Comparison of ENCODE assay signal across 36 cellular contexts in the genomic region with DNA sequence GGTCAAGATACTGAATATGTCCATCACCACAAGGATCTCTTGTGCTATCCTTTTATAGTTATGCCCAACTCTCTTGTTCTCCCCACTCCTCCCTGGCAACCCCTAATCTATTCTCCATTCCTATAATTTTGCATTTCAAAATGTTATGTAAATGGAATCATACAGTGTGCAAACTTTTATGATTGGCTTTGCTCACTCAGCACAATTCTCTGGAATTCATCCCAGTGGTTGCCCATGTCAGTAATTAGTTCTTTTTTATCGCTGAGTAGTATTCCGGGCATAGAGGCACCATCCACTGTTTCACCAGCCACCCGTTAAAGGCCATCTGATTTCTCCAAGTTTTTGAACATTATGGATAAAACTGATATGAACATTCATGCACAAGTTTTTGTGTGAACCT. TPM values are rescaled to one million over a fixed set of nuclear protein-coding genes. Genes with fewer than 3 reads are reported as not detected.
"Had no signal": no experiment of that assay in that cellular context is flagged by ENCODE, and none has a peak within 500 bp of the region (broad histone marks: within the 10 kb centered on the region; RNA-seq: fewer than 3 reads in every experiment).

No MANE protein-coding gene starts in this region.

- FAIRE-seq: astrocyte, bronchial epithelial cell had no signal

- H3K27ac ChIP-seq: adrenal gland, ascending aorta, body of pancreas, brain microvascular endothelial cell, breast epithelium, cardiac muscle cell had no signal

- H3K9me3 ChIP-seq: adrenal gland, ascending aorta, body of pancreas, breast epithelium had no signal

- DNase-seq: activated effector memory CD4-positive, alpha-beta T cell treated with anti-CD3 and anti-CD28 coated beads, Interleukin-2, amount 50 U/mL, for 16 hours; activated effector memory CD4-positive, alpha-beta T cell treated with Interleukin-2 at 50 U/mL for 16 hours; activated gamma-delta T cell; activated gamma-delta T cell treated with Interleukin-2 at 50 U/mL for 16 hours; activated naive CD4-positive, alpha-beta T cell; activated naive CD4-positive, alpha-beta T cell treated with anti-CD3 and anti-CD28 coated beads for 36 hours; activated naive CD4-positive, alpha-beta T cell treated with anti-CD3 and anti-CD28 coated beads, Interleukin-2, amount 10 ng/mL, durations not matched to agents 7 days and 5 days; activated naive CD4-positive, alpha-beta T cell treated with anti-CD3 and anti-CD28 coated beads, Interleukin-2, amount 50 U/mL, for 16 hours; activated naive CD4-positive, alpha-beta T cell treated with Interleukin-2 at 50 U/mL for 16 hours; activated naive CD8-positive, alpha-beta T cell treated with anti-CD3 and anti-CD28 coated beads for 36 hours; activated naive CD8-positive, alpha-beta T cell treated with anti-CD3 and anti-CD28 coated beads, Interleukin-2, amount 10 ng/mL, durations not matched to agents 7 days and 5 days; activated naive CD8-positive, alpha-beta T cell treated with anti-CD3 and anti-CD28 coated beads, Interleukin-2, amount 50 U/mL, for 24 hours; activated T-cell treated with anti-CD3 and anti-CD28 coated beads, Interleukin-2, amount 50 U/mL, for 24 hours; activated T-cell treated with anti-CD3 and anti-CD28 coated beads, Interleukin-2, amount 50 U/mL, for 4 hours; activated T-cell treated with anti-CD3 and anti-CD28 coated beads, Interleukin-2, amount 50 U/mL, for 48 hours; activated T-cell treated with anti-CD3 and anti-CD28 coated beads, Interleukin-2, amount 50 U/mL, for 72 hours; adrenal gland; amniotic stem cell; amygdala; anterior cingulate cortex; aorta; body of pancreas; brain microvascular endothelial cell; caudate nucleus; central memory CD4-positive, alpha-beta T cell; cerebellar nuclear complex had no signal

- ATAC-seq: activated naive CD4-positive, alpha-beta T cell treated with anti-CD3 and anti-CD28 coated beads, Interleukin-2, amount 50 U/mL, for 72 hours; activated naive CD8-positive, alpha-beta T cell treated with anti-CD3 and anti-CD28 coated beads, Interleukin-2, amount 50 U/mL, for 24 hours; activated T-cell treated with anti-CD3 and anti-CD28 coated beads, Interleukin-2, amount 50 U/mL, for 4 hours; activated T-cell treated with anti-CD3 and anti-CD28 coated beads, Interleukin-2, amount 50 U/mL, for 72 hours; activated T-helper 17 cell treated with anti-CD3 and anti-CD28 coated beads, Interleukin-2, amount 50 U/mL, for 72 hours; body of pancreas had no signal

- H3K36me3 ChIP-seq: adrenal gland, ascending aorta, brain microvascular endothelial cell, breast epithelium, cardiac muscle cell had no signal

- H3K4me1 ChIP-seq: adrenal gland, ascending aorta, body of pancreas, breast epithelium had no signal

- H3K4me3 ChIP-seq: adrenal gland, ascending aorta, body of pancreas, breast epithelium, cardiac muscle cell had no signal

- H3K27me3 ChIP-seq: adrenal gland, ascending aorta, body of pancreas, brain microvascular endothelial cell, breast epithelium, cardiac muscle cell had no signal

RNA-seq across cellular contexts. Expression of a gene that starts 40.4 kb away (rescaled TPM):
- total RNA-seq: activated naive CD4-positive, alpha-beta T cell treated with anti-CD3 and anti-CD28 coated beads for 36 hours; activated naive CD4-positive, alpha-beta T cell treated with anti-CD3 and anti-CD28 coated beads, Interleukin-2, amount 50 U/mL, for 72 hours; activated naive CD8-positive, alpha-beta T cell treated with anti-CD3 and anti-CD28 coated beads for 36 hours; activated naive CD8-positive, alpha-beta T cell treated with anti-CD3 and anti-CD28 coated beads, Interleukin-2, amount 10 ng/mL, durations not matched to agents 7 days and 5 days; activated T-cell treated with anti-CD3 and anti-CD28 coated beads, Interleukin-2, amount 50 U/mL, for 4 hours; activated T-cell treated with anti-CD3 and anti-CD28 coated beads, Interleukin-2, amount 50 U/mL, for 72 hours; activated T-helper 1 cell treated with anti-CD3 and anti-CD28 coated beads, Interleukin-12 subunit alpha, Interleukin-12 subunit beta, Interleukin-2, Interleukin-4 antibody, amounts not matched to agents 30 ng/mL and 10 ng/mL and 1 ng/mL, durations not matched to agents 14 hours and 24 hours and 36 hours; activated T-helper 17 cell treated with anti-CD3 and anti-CD28 coated beads, Interleukin-2, amount 50 U/mL, for 72 hours; activated T-helper 2 cell treated with anti-CD3 and anti-CD28 coated beads, Interferon-gamma antibody, Interleukin-2, Interleukin-4, amounts not matched to agents 10 μg/mL and 5 μg/mL and 100 μg/mL, durations not matched to agents 14 hours and 24 hours and 36 hours; ascending aorta; body of pancreas; chondrocyte had no signal
- polyA plus RNA-seq: aorta had no signal
